ENCODE assay signal across 8 cellular contexts in genomic region chr6:30103630-30104179, GRCh38. TPM values are rescaled to one million over a fixed set of nuclear protein-coding genes. Genes with fewer than 3 reads are reported as not detected.
DNase-seq lines count a peak whose midpoint lies in the region; ATAC-seq, FAIRE-seq and TF ChIP-seq lines count a peak whose summit lies in the region.

No MANE protein-coding gene starts in this region.

- intact Hi-C loops in activated naive CD4-positive, alpha-beta T cell treated with anti-CD3 and anti-CD28 coated beads for 36 hours (cut with micrococcal nuclease) = loop anchor here (1.0 to 2.0 kb wide), 5 partner anchors 28 to 293 kb away; partner anchors contain the start of gene PPP1R11

- peaks cover 29% of the 10 kb centered on the region for H3K27me3 Mint-ChIP-seq in activated naive CD4-positive, alpha-beta T cell treated with anti-CD3 and anti-CD28 coated beads for 36 hours (ENCODE audit: low read depth)
- H3K27me3 Mint-ChIP-seq in activated naive CD8-positive, alpha-beta T cell treated with anti-CD3 and anti-CD28 coated beads for 36 hours = peaks cover 74% of the 10 kb centered on the region

- peak overlapping the region; percentile 16 to 66 (median 22) for H3K4me3 ChIP-seq in liver (ENCODE audit: low read depth in 1 of 3, low read length in 3 of 3)
- peak overlapping the region; percentile 70 for H3K4me3 ChIP-seq in thoracic aorta

- peak overlapping the region; percentile 78 for H3K4me3 Mint-ChIP-seq in activated naive CD4-positive, alpha-beta T cell treated with anti-CD3 and anti-CD28 coated beads for 36 hours
- H3K4me3 Mint-ChIP-seq in activated naive CD8-positive, alpha-beta T cell treated with anti-CD3 and anti-CD28 coated beads for 36 hours = peak overlapping the region; percentile 80

- H3K36me3 Mint-ChIP-seq in activated naive CD4-positive, alpha-beta T cell treated with anti-CD3 and anti-CD28 coated beads for 36 hours (ENCODE audit: low read depth) = no peaks in the 10 kb centered on the region
- no peaks in the 10 kb centered on the region for H3K36me3 Mint-ChIP-seq in activated naive CD8-positive, alpha-beta T cell treated with anti-CD3 and anti-CD28 coated beads for 36 hours

- H3K27ac ChIP-seq in liver (ENCODE audit: low read depth in 1 of 2, low read length in 2 of 2) (no peak overlapping the region), thoracic aorta (no peak overlapping the region)

- CTCF ChIA-PET in activated naive CD4-positive, alpha-beta T cell treated with anti-CD3 and anti-CD28 coated beads for 36 hours (lab: Charles Lee) = interaction anchor here (0.9 to 7.9 kb wide), 19 partner anchors 9 to 153 kb away, joined by 3 to 227 read pairs (median 6); partner anchors contain the start of genes POLR1H, RNF39 and TRIM40

- no peaks in the 10 kb centered on the region for H3K9me3 Mint-ChIP-seq in activated naive CD4-positive, alpha-beta T cell treated with anti-CD3 and anti-CD28 coated beads for 36 hours
- H3K9me3 Mint-ChIP-seq in activated naive CD8-positive, alpha-beta T cell treated with anti-CD3 and anti-CD28 coated beads for 36 hours = no peaks in the 10 kb centered on the region

- H3K4me1 ChIP-seq in liver (ENCODE audit: control insufficient read depth in 4 of 4, insufficient read depth in 4 of 4, low read length in 3 of 4) = peaks cover 8 to 36% (median 28%) of the 10 kb centered on the region in 4 donors
- H3K4me1 ChIP-seq in thoracic aorta (ENCODE audit: control insufficient read depth in 1 of 2, low read depth in 2 of 2) = peaks cover 8 to 27% of the 10 kb centered on the region in 2 donors

- ATAC-seq in thoracic aorta (ENCODE audit: insufficient number of reproducible peaks, low FRiP score, low read depth) (no peak), GM21717 (IDR thresholded peaks at IDR 0.05; ENCODE audit: unreplicated experiment) (no peak)

- FAIRE-seq in GM19239 (lab: Jason Lieb, UNC) = no peak

- TF ChIP-seq CTCF in liver (IDR thresholded peaks at IDR 0.05; ENCODE audit: low read depth, low read length, missing input control) (no peak), thoracic aorta (IDR thresholded peaks at IDR 0.05) (no peak)

- 18% methylated on average over 12 of the region's 12 CpGs for WGBS in liver

- H3K4me1 Mint-ChIP-seq in activated naive CD4-positive, alpha-beta T cell treated with anti-CD3 and anti-CD28 coated beads for 36 hours (ENCODE audit: low read depth) = peaks cover 40% of the 10 kb centered on the region
- H3K4me1 Mint-ChIP-seq in activated naive CD8-positive, alpha-beta T cell treated with anti-CD3 and anti-CD28 coated beads for 36 hours = peaks cover 32% of the 10 kb centered on the region

- no peaks in the 10 kb centered on the region for H3K9me3 ChIP-seq in liver (ENCODE audit: control insufficient read depth in 4 of 4, low read length in 3 of 4)
- no peaks in the 10 kb centered on the region for H3K9me3 ChIP-seq in thoracic aorta

- peak overlapping the region in 1 of 2 donors; percentile 40 for H3K9ac ChIP-seq in liver (ENCODE audit: low read depth in 1 of 2, low read length in 2 of 2)

- no peak overlapping the region for H3K27ac Mint-ChIP-seq in activated naive CD4-positive, alpha-beta T cell treated with anti-CD3 and anti-CD28 coated beads for 36 hours
- no peak overlapping the region for H3K27ac Mint-ChIP-seq in activated naive CD8-positive, alpha-beta T cell treated with anti-CD3 and anti-CD28 coated beads for 36 hours

- no peak for DNase-seq in activated naive CD4-positive, alpha-beta T cell treated with anti-CD3 and anti-CD28 coated beads for 36 hours
- no peak for DNase-seq in activated naive CD4-positive, alpha-beta T cell treated with Interleukin-2 at 50 U/mL for 16 hours
- DNase-seq in activated naive CD8-positive, alpha-beta T cell treated with anti-CD3 and anti-CD28 coated beads for 36 hours = no peak
- DNase-seq in thoracic aorta (ENCODE audit: low spot score) = no peak
- DNase-seq in COLO668 (lab: John Stamatoyannopoulos, UW; ENCODE audit: unreplicated experiment) = no peak
- no peak for DNase-seq in GM19239 (ENCODE audit: insufficient read length, low spot score)

- TF ChIP-seq RAD21 in liver (IDR thresholded peaks at IDR 0.05) = no peak

- H3K27me3 ChIP-seq in liver (ENCODE audit: control insufficient read depth in 4 of 4, insufficient read depth in 4 of 4, low read length in 3 of 4) (peaks cover 0 to 7% (median 2%) of the 10 kb centered on the region in 4 donors), thoracic aorta (replicated peaks; ENCODE audit: insufficient read depth) (peaks cover 18% of the 10 kb centered on the region)

- H3K36me3 ChIP-seq in liver (ENCODE audit: control insufficient read depth in 4 of 4, insufficient read depth in 3 of 4, low read depth in 1 of 4, low read length in 3 of 4) = no peaks in the 10 kb centered on the region
- H3K36me3 ChIP-seq in thoracic aorta = no peaks in the 10 kb centered on the region

TF ChIP-seq in liver, 16 proteins besides CTCF, POLR2A, EP300 and RAD21:
- no peak for TF ChIP-seq MAX (IDR thresholded peaks at IDR 0.05)
- TF ChIP-seq HNF4A (conservative IDR thresholded peaks at IDR 0.05) = no peak
- TF ChIP-seq FOXA1 (IDR thresholded peaks at IDR 0.05) = no peak
- no peak for TF ChIP-seq ATF3 (IDR thresholded peaks at IDR 0.05)
- TF ChIP-seq FOXA2 (IDR thresholded peaks at IDR 0.05) = no peak
- no peak for TF ChIP-seq JUND (IDR thresholded peaks at IDR 0.05)
- no peak for TF ChIP-seq NR2F2 (IDR thresholded peaks at IDR 0.05)
TF ChIP-seq in liver: peak in this region for 0.

RNA-seq across cellular contexts. Expression of gene TRIM31, which starts 9.2 kb away (rescaled TPM):
- total RNA-seq in activated naive CD4-positive, alpha-beta T cell treated with anti-CD3 and anti-CD28 coated beads for 36 hours = under 1 TPM in 1 of 2 experiments, not detected in 1; 0.17 TPM
- not detected for total RNA-seq in activated naive CD8-positive, alpha-beta T cell treated with anti-CD3 and anti-CD28 coated beads for 36 hours
- total RNA-seq in liver (under 1 TPM; 0.17 to 0.79 TPM), thoracic aorta (1 to 10 TPM in 1 of 2 donors, not detected in 1; 2.0 TPM)
- 1 to 10 TPM in 1 of 2 donors, under 1 TPM in 1; 0.16 to 1.3 TPM for polyA plus RNA-seq in liver

RNA-seq across cellular contexts. Expression of gene RNF39, which starts 28.1 kb away (rescaled TPM):
- not detected for total RNA-seq in activated naive CD4-positive, alpha-beta T cell treated with anti-CD3 and anti-CD28 coated beads for 36 hours
- not detected for total RNA-seq in activated naive CD8-positive, alpha-beta T cell treated with anti-CD3 and anti-CD28 coated beads for 36 hours
- not detected for total RNA-seq in liver
- polyA plus RNA-seq in liver = under 1 TPM; 0.03 to 0.13 TPM
- not detected for total RNA-seq in thoracic aorta

RNA-seq across cellular contexts. Expression of gene TRIM40, which starts 32.2 kb away (rescaled TPM):
- not detected for total RNA-seq in activated naive CD4-positive, alpha-beta T cell treated with anti-CD3 and anti-CD28 coated beads for 36 hours
- total RNA-seq in activated naive CD8-positive, alpha-beta T cell treated with anti-CD3 and anti-CD28 coated beads for 36 hours = not detected
- total RNA-seq in liver (under 1 TPM in 1 of 2 donors, not detected in 1; 0.51 TPM), thoracic aorta (not detected)
- not detected for polyA plus RNA-seq in liver

RNA-seq across cellular contexts. Expression of gene PPP1R11, which starts 36.7 kb away (rescaled TPM):
- total RNA-seq in activated naive CD4-positive, alpha-beta T cell treated with anti-CD3 and anti-CD28 coated beads for 36 hours = 10 to 100 TPM; 42.8 to 46.6 TPM
- 10 to 100 TPM; 37.4 to 39.8 TPM for total RNA-seq in activated naive CD8-positive, alpha-beta T cell treated with anti-CD3 and anti-CD28 coated beads for 36 hours
- total RNA-seq in liver (10 to 100 TPM in 1 of 2 donors, 1 to 10 TPM in 1; 7.8 to 12.1 TPM), thoracic aorta (10 to 100 TPM; 25.2 to 45.5 TPM)
- polyA plus RNA-seq in liver = 10 to 100 TPM; 26.9 to 30.9 TPM

RNA-seq across cellular contexts. Expression of gene POLR1H, which starts 42.6 kb away (rescaled TPM):
- 10 to 100 TPM; 74.6 to 77.8 TPM for total RNA-seq in activated naive CD4-positive, alpha-beta T cell treated with anti-CD3 and anti-CD28 coated beads for 36 hours
- 10 to 100 TPM; 45.3 to 50.6 TPM for total RNA-seq in activated naive CD8-positive, alpha-beta T cell treated with anti-CD3 and anti-CD28 coated beads for 36 hours
- total RNA-seq in liver (10 to 100 TPM in 1 of 2 donors, 1 to 10 TPM in 1; 7.0 to 17.2 TPM), thoracic aorta (10 to 100 TPM; 11.2 to 19.1 TPM)
- polyA plus RNA-seq in liver = 10 to 100 TPM; 16.3 to 27.5 TPM
